In the genomic region with DNA sequence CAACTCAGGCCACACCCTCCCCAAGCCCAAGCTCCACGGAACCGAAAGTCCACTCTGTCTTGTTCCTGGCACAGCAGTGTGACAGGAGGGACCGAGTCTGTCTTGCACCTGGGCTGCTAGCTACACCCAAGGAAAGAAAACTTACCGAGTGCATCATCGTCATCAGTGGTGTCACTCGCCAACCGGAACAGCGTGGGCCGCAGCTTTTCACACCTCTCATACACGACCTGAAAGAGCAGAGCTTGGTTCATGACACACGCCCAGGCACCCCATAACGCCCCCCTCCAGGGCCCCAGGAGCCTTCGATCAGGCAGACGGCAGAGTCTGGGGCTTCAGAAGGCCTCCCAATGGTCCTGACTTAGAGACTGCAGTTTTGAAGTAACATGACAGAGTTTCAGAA, we compare ENCODE assay signal across 12 cellular contexts. TPM values are rescaled to one million over a fixed set of nuclear protein-coding genes. Genes with fewer than 3 reads are reported as not detected.
DNase-seq lines count a peak whose midpoint lies in the region; ATAC-seq, FAIRE-seq and TF ChIP-seq lines count a peak whose summit lies in the region.
"Had no signal": no experiment of that assay in that cellular context is flagged by ENCODE, and none has a peak within 500 bp of the region (broad histone marks: within the 10 kb centered on the region; RNA-seq: fewer than 3 reads in every experiment).

No MANE protein-coding gene starts in this region.

- BruUV-seq in HepG2 (replicated peaks; lab: Mats Ljungman, UMichigan), result no TSS peak

- no peak for TF ChIP-seq RAD21 in HepG2 (CRISPR knock-in tag; IDR thresholded peaks at IDR 0.05)

- no peak overlapping the region for H3K4me3 ChIP-seq in CD8-positive, alpha-beta memory T cell (ENCODE audit: low read length)
- H3K4me3 ChIP-seq in HepG2 (replicated peaks in 1 of 3; ENCODE audit: insufficient read depth in 1 of 3, low read depth in 2 of 3, low read length in 3 of 3) (no peak overlapping the region), suprapubic skin (no peak overlapping the region)
- H3K4me3 ChIP-seq: heart left ventricle, SJSA1 had no signal

- no peak overlapping the region for H3K9ac ChIP-seq in HepG2 (ENCODE audit: insufficient read depth, low read depth, low read length)

- POLR2A ChIA-PET in CD8-positive, alpha-beta memory T cell (lab: Charles Lee), result interaction anchor here (0.5 to 1.9 kb wide), 4 partner anchors 8 to 67 kb away, joined by 3 to 11 read pairs (median 5); a partner anchor contains a TSS
- POLR2A ChIA-PET in activated CD8-positive, alpha-beta T cell treated with anti-CD3 and anti-CD28 coated beads, Interleukin-2, amount 10 ng/mL, durations not matched to agents 7 days and 5 days (lab: Charles Lee), result no interaction called here
- POLR2A ChIA-PET in HepG2 (lab: Yijun Ruan, JAX), result no interaction called here

- H3K4me1 ChIP-seq in CD8-positive, alpha-beta memory T cell (ENCODE audit: insufficient read depth, low read length), result peaks cover 13% of the 10 kb centered on the region
- H3K4me1 ChIP-seq in HepG2 (ENCODE audit: insufficient read depth, low read length) (no peaks in the 10 kb centered on the region), suprapubic skin (no peaks in the 10 kb centered on the region)
- H3K4me1 ChIP-seq: BE2C, SJSA1 had no signal

- no peak for TF ChIP-seq EP300 in HepG2 (IDR thresholded peaks at IDR 0.05; ENCODE audit: low read depth in 2 of 2, low read length in 2 of 2)
- TF ChIP-seq EP300 in HepG2 (CRISPR knock-in tag; IDR thresholded peaks at IDR 0.05; ENCODE audit: borderline replicate concordance), result no peak
- no peak for TF ChIP-seq EP300 in suprapubic skin (IDR thresholded peaks at IDR 0.05)

- peak; percentile 79 for ATAC-seq in GM19452 (IDR thresholded peaks at IDR 0.05; ENCODE audit: unreplicated experiment)
- ATAC-seq in activated CD8-positive, alpha-beta T cell treated with anti-CD3 and anti-CD28 coated beads, Interleukin-2, amount 10 ng/mL, durations not matched to agents 7 days and 5 days, result peak; percentile 65
- no peak for ATAC-seq in HepG2
- ATAC-seq: heart left ventricle had no signal

- H3K9me3 ChIP-seq in CD8-positive, alpha-beta memory T cell (ENCODE audit: low read length), result no peaks in the 10 kb centered on the region
- H3K9me3 ChIP-seq in HepG2 (ENCODE audit: low read length), result no peaks in the 10 kb centered on the region
- no peaks in the 10 kb centered on the region for H3K9me3 ChIP-seq in suprapubic skin
- H3K9me3 ChIP-seq: BE2C, heart left ventricle, SJSA1 had no signal

- H3K27ac ChIP-seq in CD8-positive, alpha-beta memory T cell (ENCODE audit: low read depth, low read length), result peak overlapping the region; percentile 82
- H3K27ac ChIP-seq in HepG2 (ENCODE audit: extremely low read length, insufficient read depth, low read length), result no peak overlapping the region
- H3K27ac ChIP-seq in suprapubic skin, result no peak overlapping the region
- H3K27ac ChIP-seq: SJSA1 had no signal

- FAIRE-seq in HepG2 (lab: Jason Lieb, UNC), result no peak

- TF ChIP-seq POLR2A in HepG2 (IDR thresholded peaks at IDR 0.05; ENCODE audit: insufficient read depth in 1 of 2, low read depth in 2 of 2, low read length in 2 of 2) (no peak), suprapubic skin (IDR thresholded peaks at IDR 0.05) (no peak)

- no peak overlapping the region for H3K4me2 ChIP-seq in HepG2 (ENCODE audit: low read depth, low read length)

- peaks cover 58% of the 10 kb centered on the region for H3K36me3 ChIP-seq in CD8-positive, alpha-beta memory T cell (ENCODE audit: insufficient read depth, low read length)
- H3K36me3 ChIP-seq in HepG2 (replicated peaks in 1 of 2; ENCODE audit: control insufficient read depth in 1 of 2, insufficient read depth in 2 of 2, low read length in 2 of 2) (peaks cover 77 to 94% of the 10 kb centered on the region in 2 experiments), suprapubic skin (peaks cover 98% of the 10 kb centered on the region)

- peaks cover 18 to 32% (median 19%) of the 10 kb centered on the region in 3 donors for H3K4me1 Mint-ChIP-seq in CD8-positive, alpha-beta memory T cell
- H3K4me1 Mint-ChIP-seq in activated CD8-positive, alpha-beta T cell treated with anti-CD3 and anti-CD28 coated beads, Interleukin-2, amount 10 ng/mL, durations not matched to agents 7 days and 5 days (ENCODE audit: low read depth), result peaks cover 1% of the 10 kb centered on the region
- H3K4me1 Mint-ChIP-seq in activated T-helper 2 cell treated with anti-CD3 and anti-CD28 coated beads, Interferon-gamma antibody, Interleukin-2, Interleukin-4, amounts not matched to agents 10 μg/mL and 5 μg/mL and 100 μg/mL, durations not matched to agents 14 hours and 24 hours and 36 hours (ENCODE audit: low read depth), result no peaks in the 10 kb centered on the region
- no peaks in the 10 kb centered on the region for H3K4me1 Mint-ChIP-seq in progenitor cell of endocrine pancreas (ENCODE audit: low read depth)

- H2AFZ ChIP-seq in HepG2 (ENCODE audit: low read length), result no peak overlapping the region

- peak overlapping the region; percentile 49 to 89 (median 77) for H3K4me3 Mint-ChIP-seq in CD8-positive, alpha-beta memory T cell
- H3K4me3 Mint-ChIP-seq in activated CD8-positive, alpha-beta T cell treated with anti-CD3 and anti-CD28 coated beads, Interleukin-2, amount 10 ng/mL, durations not matched to agents 7 days and 5 days, result no peak overlapping the region
- no peak overlapping the region for H3K4me3 Mint-ChIP-seq in activated T-helper 2 cell treated with anti-CD3 and anti-CD28 coated beads, Interferon-gamma antibody, Interleukin-2, Interleukin-4, amounts not matched to agents 10 μg/mL and 5 μg/mL and 100 μg/mL, durations not matched to agents 14 hours and 24 hours and 36 hours (ENCODE audit: low read depth)
- no peak overlapping the region for H3K4me3 Mint-ChIP-seq in progenitor cell of endocrine pancreas (ENCODE audit: low read depth)

- peak overlapping the region; percentile 92 to 100 (median 99) for H3K27ac Mint-ChIP-seq in CD8-positive, alpha-beta memory T cell
- peak overlapping the region; percentile 62 for H3K27ac Mint-ChIP-seq in activated CD8-positive, alpha-beta T cell treated with anti-CD3 and anti-CD28 coated beads, Interleukin-2, amount 10 ng/mL, durations not matched to agents 7 days and 5 days
- H3K27ac Mint-ChIP-seq in activated T-helper 2 cell treated with anti-CD3 and anti-CD28 coated beads, Interferon-gamma antibody, Interleukin-2, Interleukin-4, amounts not matched to agents 10 μg/mL and 5 μg/mL and 100 μg/mL, durations not matched to agents 14 hours and 24 hours and 36 hours, result no peak overlapping the region
- H3K27ac Mint-ChIP-seq in progenitor cell of endocrine pancreas, result no peak overlapping the region

- H3K27me3 ChIP-seq in CD8-positive, alpha-beta memory T cell (ENCODE audit: insufficient read depth, low read length, poor library complexity, severe bottlenecking), result no peaks in the 10 kb centered on the region
- H3K27me3 ChIP-seq in HepG2 (ENCODE audit: control insufficient read depth in 1 of 2, insufficient read depth in 2 of 2, low read length in 2 of 2) (no peaks in the 10 kb centered on the region; a peak in 1 of 5 replicates), suprapubic skin (no peaks in the 10 kb centered on the region)
- H3K27me3 ChIP-seq: BE2C, heart left ventricle, SJSA1 had no signal

- no peaks in the 10 kb centered on the region for H3K9me3 Mint-ChIP-seq in CD8-positive, alpha-beta memory T cell
- no peaks in the 10 kb centered on the region for H3K9me3 Mint-ChIP-seq in activated CD8-positive, alpha-beta T cell treated with anti-CD3 and anti-CD28 coated beads, Interleukin-2, amount 10 ng/mL, durations not matched to agents 7 days and 5 days (ENCODE audit: insufficient read depth)
- no peaks in the 10 kb centered on the region for H3K9me3 Mint-ChIP-seq in activated T-helper 2 cell treated with anti-CD3 and anti-CD28 coated beads, Interferon-gamma antibody, Interleukin-2, Interleukin-4, amounts not matched to agents 10 μg/mL and 5 μg/mL and 100 μg/mL, durations not matched to agents 14 hours and 24 hours and 36 hours
- no peaks in the 10 kb centered on the region for H3K9me3 Mint-ChIP-seq in progenitor cell of endocrine pancreas (ENCODE audit: low read depth)

- H3K27me3 Mint-ChIP-seq in CD8-positive, alpha-beta memory T cell, result no peaks in the 10 kb centered on the region
- no peaks in the 10 kb centered on the region for H3K27me3 Mint-ChIP-seq in activated CD8-positive, alpha-beta T cell treated with anti-CD3 and anti-CD28 coated beads, Interleukin-2, amount 10 ng/mL, durations not matched to agents 7 days and 5 days (ENCODE audit: low read depth)
- H3K27me3 Mint-ChIP-seq in activated T-helper 2 cell treated with anti-CD3 and anti-CD28 coated beads, Interferon-gamma antibody, Interleukin-2, Interleukin-4, amounts not matched to agents 10 μg/mL and 5 μg/mL and 100 μg/mL, durations not matched to agents 14 hours and 24 hours and 36 hours (ENCODE audit: low read depth), result no peaks in the 10 kb centered on the region
- H3K27me3 Mint-ChIP-seq in progenitor cell of endocrine pancreas, result no peaks in the 10 kb centered on the region

- DNase-seq in CD8-positive, alpha-beta memory T cell, result peak; percentile 23 to 91 (median 74)
- DNase-seq in activated CD8-positive, alpha-beta T cell treated with anti-CD3 and anti-CD28 coated beads, Interleukin-2, amount 10 ng/mL, durations not matched to agents 7 days and 5 days, result peak; percentile 28
- DNase-seq in HepG2 (ENCODE audit: low spot score) (no peak), suprapubic skin (ENCODE audit: low spot score in 2 of 2) (no peak), SKM-1 treated with dmso at 0.1 percent for 144 hours (lab: John Stamatoyannopoulos, UW; ENCODE audit: unreplicated experiment) (no peak), progenitor cell of endocrine pancreas (ENCODE audit: low spot score, unreplicated experiment) (no peak)
- DNase-seq in activated T-helper 2 cell treated with anti-CD3 and anti-CD28 coated beads, Interferon-gamma antibody, Interleukin-2, Interleukin-4, amounts not matched to agents 10 μg/mL and 5 μg/mL and 100 μg/mL, durations not matched to agents 14 hours and 24 hours and 36 hours (ENCODE audit: low spot score), result no peak
- DNase-seq: BE2C, erythroblast, heart left ventricle had no signal

- H4K20me1 ChIP-seq in HepG2 (ENCODE audit: insufficient read depth, low read length), result no peaks in the 10 kb centered on the region

- CTCF ChIA-PET in CD8-positive, alpha-beta memory T cell (lab: Charles Lee), result interaction anchor here (0.6 to 1.6 kb wide), 4 partner anchors 15 to 49 kb away, joined by 3 to 6 read pairs (median 4); no protein-coding TSS in a partner anchor
- CTCF ChIA-PET in activated CD8-positive, alpha-beta T cell treated with anti-CD3 and anti-CD28 coated beads, Interleukin-2, amount 10 ng/mL, durations not matched to agents 7 days and 5 days (lab: Charles Lee), result interaction anchor here (0.9 to 1.5 kb wide), 2 partner anchors 22 to 114 kb away, joined by 3 to 5 read pairs; no protein-coding TSS in a partner anchor
- CTCF ChIA-PET in HepG2 (lab: Yijun Ruan, JAX; ENCODE audit: low intra/inter-chr PET ratio, low total read pairs), result no interaction called here

- TF ChIP-seq CTCF in HepG2 (CRISPR knock-in tag; IDR thresholded peaks at IDR 0.05), result no peak
- TF ChIP-seq CTCF in suprapubic skin (IDR thresholded peaks at IDR 0.05), result no peak
- no peak for TF ChIP-seq CTCF in progenitor cell of endocrine pancreas (IDR thresholded peaks at IDR 0.05; ENCODE audit: unreplicated experiment)

- H3K79me2 ChIP-seq in HepG2 (ENCODE audit: insufficient read depth, low read length), result no peaks in the 10 kb centered on the region

- in situ Hi-C loops in HepG2 (cut with HindIII; ENCODE audit: extremely low pct_ligation_motif_present, low pct_unique_long_range_greater_than_20kb), result no loop called here

- over 99% methylated on average over 14 of the region's 14 CpGs for WGBS in HepG2 (ENCODE audit: low lambda C conversion rate)
- WGBS in suprapubic skin, result 87% methylated on average over 12 of the region's 14 CpGs

- intact Hi-C loops in HepG2 (cut with micrococcal nuclease; ENCODE audit: unreplicated experiment), result no loop called here
- intact Hi-C loops in activated T-helper 2 cell treated with anti-CD3 and anti-CD28 coated beads, Interferon-gamma antibody, Interleukin-2, Interleukin-4, amounts not matched to agents 10 μg/mL and 5 μg/mL and 100 μg/mL, durations not matched to agents 14 hours and 24 hours and 36 hours (cut with micrococcal nuclease), result no loop called here

- H3K36me3 Mint-ChIP-seq in CD8-positive, alpha-beta memory T cell, result peaks cover 13 to 93% (median 20%) of the 10 kb centered on the region in 3 donors
- peaks cover 70% of the 10 kb centered on the region for H3K36me3 Mint-ChIP-seq in activated CD8-positive, alpha-beta T cell treated with anti-CD3 and anti-CD28 coated beads, Interleukin-2, amount 10 ng/mL, durations not matched to agents 7 days and 5 days (ENCODE audit: low read depth)
- peaks cover 85% of the 10 kb centered on the region for H3K36me3 Mint-ChIP-seq in activated T-helper 2 cell treated with anti-CD3 and anti-CD28 coated beads, Interferon-gamma antibody, Interleukin-2, Interleukin-4, amounts not matched to agents 10 μg/mL and 5 μg/mL and 100 μg/mL, durations not matched to agents 14 hours and 24 hours and 36 hours (ENCODE audit: low read depth)
- H3K36me3 Mint-ChIP-seq in progenitor cell of endocrine pancreas (ENCODE audit: insufficient read depth), result peaks cover 28% of the 10 kb centered on the region

RNA-seq across cellular contexts. Expression of a gene that starts 27.5 kb away (rescaled TPM):
- total RNA-seq in CD8-positive, alpha-beta memory T cell, result 10 to 100 TPM; 63.5 to 70.1 TPM
- polyA plus RNA-seq in CD8-positive, alpha-beta memory T cell, result 52.3 TPM
- total RNA-seq in activated CD8-positive, alpha-beta T cell treated with anti-CD3 and anti-CD28 coated beads, Interleukin-2, amount 10 ng/mL, durations not matched to agents 7 days and 5 days, result 100 to 1,000 TPM; 111 to 118 TPM
- total RNA-seq in HepG2 (2016; rRNA removed; fragmentation: Illumina TruSeq; extraction: Trizol), result 69.8 and 93.1 TPM in 2 replicates
- total RNA-seq in HepG2 (2016; cell fraction: cytosol; rRNA removed; fragmentation: Illumina TruSeq; extraction: Trizol; ENCODE audit: low read depth), result 52.6 and 57.4 TPM in 2 replicates
- total RNA-seq in HepG2 (2016; cell fraction: insoluble cytoplasmic fraction; rRNA removed; fragmentation: Illumina TruSeq; extraction: Trizol), result 76.8 and 80.6 TPM in 2 replicates
- total RNA-seq in HepG2 (2016; cell fraction: membrane; rRNA removed; fragmentation: Illumina TruSeq; extraction: Trizol), result 41.5 and 45.8 TPM in 2 replicates
- total RNA-seq in HepG2 (2016; cell fraction: nucleus; rRNA removed; fragmentation: Illumina TruSeq; extraction: Trizol), result 84.5 and 97.4 TPM in 2 replicates
- polyA plus RNA-seq in HepG2 (2011; rRNA removed), result 51.5 and 52.3 TPM in 2 replicates
- 25.4 and 28.7 TPM in 2 replicates for polyA plus RNA-seq in HepG2 (2011; cell fraction: cytosol; rRNA removed)
- polyA plus RNA-seq in HepG2 (2011; cell fraction: nucleus; rRNA removed), result 184 and 204 TPM in 2 replicates
- 70.4 and 97.1 TPM in 2 replicates for polyA plus RNA-seq in HepG2 (2012)
- 4.7 and 5.8 TPM in 2 replicates for polyA plus RNA-seq in HepG2 (2016; cell fraction: cytosol; fragmentation: Illumina TruSeq; extraction: Trizol; ENCODE audit: low read depth)
- 87.5 and 99.8 TPM in 2 replicates for polyA plus RNA-seq in HepG2 (2016; cell fraction: insoluble cytoplasmic fraction; fragmentation: Illumina TruSeq; extraction: Trizol; ENCODE audit: low read depth)
- polyA plus RNA-seq in HepG2 (2016; cell fraction: membrane; fragmentation: Illumina TruSeq; extraction: Trizol; ENCODE audit: low read depth), result 11.1 and 11.7 TPM in 2 replicates
- 238 and 249 TPM in 2 replicates for polyA plus RNA-seq in HepG2 (2016; cell fraction: nucleus; fragmentation: Illumina TruSeq; extraction: Trizol; ENCODE audit: insufficient read depth, low read depth)
- 58.5 and 111 TPM in 2 replicates for polyA minus RNA-seq in HepG2 (2011; rRNA and poly(A)+ RNA removed; ENCODE audit: low replicate concordance)
- polyA minus RNA-seq in HepG2 (2011; cell fraction: cytosol; rRNA and poly(A)+ RNA removed), result 31.9 and 47.6 TPM in 2 replicates
- 134 and 143 TPM in 2 replicates for polyA minus RNA-seq in HepG2 (2011; cell fraction: nucleus; rRNA and poly(A)+ RNA removed)
- total RNA-seq in activated T-helper 2 cell treated with anti-CD3 and anti-CD28 coated beads, Interferon-gamma antibody, Interleukin-2, Interleukin-4, amounts not matched to agents 10 μg/mL and 5 μg/mL and 100 μg/mL, durations not matched to agents 14 hours and 24 hours and 36 hours, result 108 and 110 TPM in 2 replicates
- total RNA-seq in suprapubic skin, result 100 to 1,000 TPM in 1 of 4 donors, 10 to 100 TPM in 3; 44.1 to 117 (median 53.4) TPM
- total RNA-seq in progenitor cell of endocrine pancreas, result 87.5 and 89.9 TPM in 2 replicates

RNA-seq across cellular contexts. Expression of a gene that starts 29.8 kb away (rescaled TPM):
- total RNA-seq in CD8-positive, alpha-beta memory T cell, result 10 to 100 TPM; 15.8 to 17.9 TPM
- polyA plus RNA-seq in CD8-positive, alpha-beta memory T cell, result 13.9 TPM
- total RNA-seq in activated CD8-positive, alpha-beta T cell treated with anti-CD3 and anti-CD28 coated beads, Interleukin-2, amount 10 ng/mL, durations not matched to agents 7 days and 5 days, result 10 to 100 TPM; 20.0 to 21.5 TPM
- total RNA-seq in HepG2 (2016; rRNA removed; fragmentation: Illumina TruSeq; extraction: Trizol) (12.6 and 15.4 TPM in 2 replicates), suprapubic skin (10 to 100 TPM; 16.3 to 73.7 (median 24.6) TPM), progenitor cell of endocrine pancreas (24.9 and 28.3 TPM in 2 replicates)
- 9.2 and 9.5 TPM in 2 replicates for total RNA-seq in HepG2 (2016; cell fraction: cytosol; rRNA removed; fragmentation: Illumina TruSeq; extraction: Trizol; ENCODE audit: low read depth)
- total RNA-seq in HepG2 (2016; cell fraction: insoluble cytoplasmic fraction; rRNA removed; fragmentation: Illumina TruSeq; extraction: Trizol), result 14.1 and 14.7 TPM in 2 replicates
- 8.1 and 9.4 TPM in 2 replicates for total RNA-seq in HepG2 (2016; cell fraction: membrane; rRNA removed; fragmentation: Illumina TruSeq; extraction: Trizol)
- total RNA-seq in HepG2 (2016; cell fraction: nucleus; rRNA removed; fragmentation: Illumina TruSeq; extraction: Trizol), result 16.3 and 18.0 TPM in 2 replicates
- 51.0 and 54.5 TPM in 2 replicates for polyA plus RNA-seq in HepG2 (2011; rRNA removed)
- polyA plus RNA-seq in HepG2 (2011; cell fraction: cytosol; rRNA removed), result 32.5 and 55.6 TPM in 2 replicates
- 105 and 118 TPM in 2 replicates for polyA plus RNA-seq in HepG2 (2011; cell fraction: nucleus; rRNA removed)
- polyA plus RNA-seq in HepG2 (2012), result 18.4 and 20.0 TPM in 2 replicates
- polyA plus RNA-seq in HepG2 (2016; cell fraction: cytosol; fragmentation: Illumina TruSeq; extraction: Trizol; ENCODE audit: low read depth), result 1.5 and 2.3 TPM in 2 replicates
- polyA plus RNA-seq in HepG2 (2016; cell fraction: insoluble cytoplasmic fraction; fragmentation: Illumina TruSeq; extraction: Trizol; ENCODE audit: low read depth), result 22.3 and 23.7 TPM in 2 replicates
- polyA plus RNA-seq in HepG2 (2016; cell fraction: membrane; fragmentation: Illumina TruSeq; extraction: Trizol; ENCODE audit: low read depth), result 3.7 and 4.9 TPM in 2 replicates
- polyA plus RNA-seq in HepG2 (2016; cell fraction: nucleus; fragmentation: Illumina TruSeq; extraction: Trizol; ENCODE audit: insufficient read depth, low read depth), result 47.6 and 49.5 TPM in 2 replicates
- polyA minus RNA-seq in HepG2 (2011; rRNA and poly(A)+ RNA removed; ENCODE audit: low replicate concordance), result 44.8 and 70.9 TPM in 2 replicates
- polyA minus RNA-seq in HepG2 (2011; cell fraction: cytosol; rRNA and poly(A)+ RNA removed), result 14.6 and 17.4 TPM in 2 replicates
- polyA minus RNA-seq in HepG2 (2011; cell fraction: nucleus; rRNA and poly(A)+ RNA removed), result 42.8 and 50.6 TPM in 2 replicates
- 23.8 and 24.2 TPM in 2 replicates for total RNA-seq in activated T-helper 2 cell treated with anti-CD3 and anti-CD28 coated beads, Interferon-gamma antibody, Interleukin-2, Interleukin-4, amounts not matched to agents 10 μg/mL and 5 μg/mL and 100 μg/mL, durations not matched to agents 14 hours and 24 hours and 36 hours

Comparison
In these comparisons a context has a peak if more than half of its experiments do, and no peak if none do; other contexts are left out.
1. DNase-seq: peak in CD8-positive, alpha-beta memory T cell (5 of 5) and activated CD8-positive, alpha-beta T cell treated with anti-CD3 and anti-CD28 coated beads, Interleukin-2, amount 10 ng/mL, durations not matched to agents 7 days and 5 days (single experiment); none in HepG2 (single experiment), activated T-helper 2 cell treated with anti-CD3 and anti-CD28 coated beads, Interferon-gamma antibody, Interleukin-2, Interleukin-4, amounts not matched to agents 10 μg/mL and 5 μg/mL and 100 μg/mL, durations not matched to agents 14 hours and 24 hours and 36 hours (single experiment), suprapubic skin (0 of 2), SKM-1 treated with dmso at 0.1 percent for 144 hours (single experiment) and progenitor cell of endocrine pancreas (single experiment).
2. H3K27ac Mint-ChIP-seq: peak in CD8-positive, alpha-beta memory T cell (8 of 8) and activated CD8-positive, alpha-beta T cell treated with anti-CD3 and anti-CD28 coated beads, Interleukin-2, amount 10 ng/mL, durations not matched to agents 7 days and 5 days (single experiment); none in activated T-helper 2 cell treated with anti-CD3 and anti-CD28 coated beads, Interferon-gamma antibody, Interleukin-2, Interleukin-4, amounts not matched to agents 10 μg/mL and 5 μg/mL and 100 μg/mL, durations not matched to agents 14 hours and 24 hours and 36 hours (single experiment) and progenitor cell of endocrine pancreas (single experiment).
3. H3K4me3 Mint-ChIP-seq: peak in CD8-positive, alpha-beta memory T cell (7 of 7); none in activated CD8-positive, alpha-beta T cell treated with anti-CD3 and anti-CD28 coated beads, Interleukin-2, amount 10 ng/mL, durations not matched to agents 7 days and 5 days (single experiment), activated T-helper 2 cell treated with anti-CD3 and anti-CD28 coated beads, Interferon-gamma antibody, Interleukin-2, Interleukin-4, amounts not matched to agents 10 μg/mL and 5 μg/mL and 100 μg/mL, durations not matched to agents 14 hours and 24 hours and 36 hours (single experiment) and progenitor cell of endocrine pancreas (single experiment).